Comparison of ENCODE assay signal across 8 cellular contexts in genomic region chr3:82133070-82133606, GRCh38.
DNase-seq lines count a peak whose midpoint lies in the region; ATAC-seq and TF ChIP-seq lines count a peak whose summit lies in the region.

No MANE protein-coding gene starts in this region.

- ATAC-seq in GM21529 (IDR thresholded peaks at IDR 0.05; ENCODE audit: unreplicated experiment) (peak; percentile 94), body of pancreas (peak; percentile 93)

- TF ChIP-seq CTCF in body of pancreas (IDR thresholded peaks at IDR 0.05) = peak; percentile 64 to 75 (median 72)

- no peak overlapping the region for H3K9ac ChIP-seq in SK-N-MC (ENCODE audit: insufficient read length)

- DNase-seq in NCI-H1105 treated with DMSO at 0.1 percent for 48 hours (lab: John Stamatoyannopoulos, UW) (peak; percentile 4), NCI-H1105 (lab: John Stamatoyannopoulos, UW) (no peak), HS-27A (ENCODE audit: low read depth) (peak; percentile 34), SK-N-MC (ENCODE audit: low read depth, low spot score) (peak; percentile 10), body of pancreas (peak; percentile 69 to 76 (median 74)), iPS-NIHi11 (ENCODE audit: low spot score) (peak; percentile 68)
- peak; percentile 0 to 32 (median 9) for DNase-seq in stimulated activated CD4-positive, alpha-beta T cell treated with anti-CD3 and anti-CD28 coated beads, Interleukin-12 subunit alpha, Interleukin-12 subunit beta, amount 100 ng/mL, for 48 hours (ENCODE audit: low read depth in 2 of 3, low spot score in 1 of 3)

- H3K4me3 ChIP-seq in SK-N-MC (no peak overlapping the region), body of pancreas (no peak overlapping the region)

- no peaks in the 10 kb centered on the region for H3K36me3 ChIP-seq in SK-N-MC (ENCODE audit: insufficient read depth, low read length)
- H3K36me3 ChIP-seq in body of pancreas (replicated peaks in 1 of 2; ENCODE audit: insufficient read depth in 1 of 2, low read depth in 2 of 2) = no peaks in the 10 kb centered on the region

- H3K4me1 ChIP-seq in body of pancreas = no peaks in the 10 kb centered on the region

- intact Hi-C loops in body of pancreas (cut with DNase I) = loop anchor here (10.0 kb wide), 1 partner anchor 468 kb away; no protein-coding TSS in a partner anchor

- no peak for TF ChIP-seq POLR2A in body of pancreas (IDR thresholded peaks at IDR 0.05)

- no peaks in the 10 kb centered on the region for H3K27me3 ChIP-seq in body of pancreas

- H3K27ac ChIP-seq in SK-N-MC (no peak overlapping the region), body of pancreas (no peak overlapping the region)

- 20 to 21% methylated on average over 5 of the region's 5 CpGs for WGBS in body of pancreas, 2 donors

- no peaks in the 10 kb centered on the region for H3K9me3 ChIP-seq in SK-N-MC (ENCODE audit: low read depth, low read length)
- no peaks in the 10 kb centered on the region for H3K9me3 ChIP-seq in body of pancreas
